9 cellular contexts compared by ENCODE assay signal in genomic region chr6:160750276-160750689, GRCh38. TPM values are rescaled to one million over a fixed set of nuclear protein-coding genes. Genes with fewer than 3 reads are reported as not detected.
A peak's percentile ranks its signal among the peaks of the same experiment; 100 is the strongest.
DNase-seq lines count a peak whose midpoint lies in the region; ATAC-seq and TF ChIP-seq lines count a peak whose summit lies in the region.
"Had no signal": no experiment of that assay in that cellular context is flagged by ENCODE, and none has a peak within 500 bp of the region (broad histone marks: within the 10 kb centered on the region; RNA-seq: fewer than 3 reads in every experiment).

No MANE protein-coding gene starts in this region.

- no peak overlapping the region for H3K4me3 ChIP-seq in astrocyte of the cerebellum (ENCODE audit: low read depth, low read length)
- no peak overlapping the region for H3K4me3 ChIP-seq in stomach

- no peak for TF ChIP-seq POLR2A in stomach (IDR thresholded peaks at IDR 0.05)

- in situ Hi-C loops in Caki2 (cut with HindIII; ENCODE audit: low pct_unique_long_range_greater_than_20kb, low sequenced_read_pairs): no loop called here
- in situ Hi-C loops in astrocyte of the cerebellum (cut with HindIII; ENCODE audit: low sequenced_read_pairs): no loop called here

- ATAC-seq in GM19035 (IDR thresholded peaks at IDR 0.05; ENCODE audit: unreplicated experiment): peak; percentile 86
- peak; percentile 75 for ATAC-seq in HG03175 (IDR thresholded peaks at IDR 0.05; ENCODE audit: unreplicated experiment)
- ATAC-seq in left cardiac atrium: no peak

- H3K9me3 ChIP-seq in stomach: peaks cover 0 to 5% (median 2%) of the 10 kb centered on the region in 4 donors

- 21 to 37% (median 28%) methylated on average over 5 of the region's 5 CpGs for WGBS in stomach, 5 donors

- no peak overlapping the region for H3K27ac ChIP-seq in stomach

- peak; percentile 2 for DNase-seq in Caki2 (ENCODE audit: low read depth)
- no peak for DNase-seq in astrocyte of the cerebellum (ENCODE audit: low read depth)
- DNase-seq in NCI-H2227 treated with DMSO at 0.1 percent for 48 hours (lab: John Stamatoyannopoulos, UW): no peak
- no peak for DNase-seq in cerebellum (ENCODE audit: low spot score)
- no peak for DNase-seq in left cardiac atrium
- no peak for DNase-seq in stomach

- intact Hi-C loops in left cardiac atrium (cut with DNase I): no loop called here
- intact Hi-C loops in stomach (cut with DNase I; ENCODE audit: low total_unique reads): no loop called here

- H3K4me1 ChIP-seq in stomach: no peaks in the 10 kb centered on the region

- H3K36me3 ChIP-seq in stomach: no peaks in the 10 kb centered on the region

- TF ChIP-seq CTCF in astrocyte of the cerebellum (IDR thresholded peaks at IDR 0.05; ENCODE audit: low read depth, low read length, missing control alignments) (peak; percentile 15), stomach (IDR thresholded peaks at IDR 0.05) (peak in 1 of 7 experiments; percentile 12)

- no peak for TF ChIP-seq EP300 in stomach (IDR thresholded peaks at IDR 0.05)

- peaks cover 0 to 35% (median 4%) of the 10 kb centered on the region in 3 donors for H3K27me3 ChIP-seq in stomach

RNA-seq across cellular contexts. Expression of gene PLG, which starts 48.2 kb away (rescaled TPM):
- total RNA-seq in Caki2 (2014; rRNA removed; shearing (Covaris generic); ENCODE audit: low replicate concordance): not detected in 2 replicates
- total RNA-seq in cerebellum: not detected
- not detected for total RNA-seq in left cardiac atrium
- total RNA-seq in stomach: 1 to 10 TPM in 1 of 5 donors, not detected in 4; 3.3 TPM
- not detected for polyA plus RNA-seq in stomach
- total RNA-seq: dermis microvascular lymphatic vessel endothelial cell had no signal

Comparison
In these comparisons a context has a peak if more than half of its experiments do, and no peak if none do; other contexts are left out.
1. ATAC-seq: peak in GM19035 (single experiment) and HG03175 (single experiment); none in left cardiac atrium (0 of 2).